In genomic region chr10:90780488-90780887, GRCh38 we compare ENCODE assay signal across 25 cellular contexts.
"Had no signal": no experiment of that assay in that cellular context is flagged by ENCODE, and none has a peak within 500 bp of the region (broad histone marks: within the 10 kb centered on the region; RNA-seq: fewer than 3 reads in every experiment).

No MANE protein-coding gene starts in this region.

- DNase-seq: dermis blood vessel endothelial cell; dorsolateral prefrontal cortex; effector CD4-positive, alpha-beta T cell; effector memory CD4-positive, alpha-beta T cell; erythroblast; esophagus squamous epithelium; foreskin fibroblast; foreskin melanocyte; gastrocnemius medialis; glutamatergic neuron; head of caudate nucleus; heart right ventricle; hippocampal formation; left cardiac atrium; left ventricle myocardium inferior; lower lobe of right lung; mesenchymal stem cell; mucosa of descending colon; naive B cell had no signal

- H3K27me3 ChIP-seq: dorsolateral prefrontal cortex, esophagus squamous epithelium, gastrocnemius medialis had no signal

- FAIRE-seq: colon, endometrium, islet of Langerhans, keratinocyte had no signal

- H3K4me1 ChIP-seq: esophagus squamous epithelium, gastrocnemius medialis, left ventricle myocardium inferior, lower lobe of right lung had no signal

- H3K27ac ChIP-seq: coronary artery, dorsolateral prefrontal cortex, epithelial cell of prostate, esophagus squamous epithelium, gastrocnemius medialis, heart right ventricle, left ventricle myocardium inferior, lower lobe of right lung had no signal

- H3K9me3 ChIP-seq: esophagus squamous epithelium, gastrocnemius medialis, heart right ventricle, left ventricle myocardium inferior, lower lobe of right lung, mucosa of descending colon had no signal

- ATAC-seq: gastrocnemius medialis, heart right ventricle, left cardiac atrium, lower lobe of right lung, mucosa of descending colon had no signal

- H3K36me3 ChIP-seq: esophagus squamous epithelium, gastrocnemius medialis, heart right ventricle, left ventricle myocardium inferior, lower lobe of right lung had no signal

- H3K4me3 ChIP-seq: coronary artery, dorsolateral prefrontal cortex, esophagus squamous epithelium, gastrocnemius medialis, heart right ventricle, left ventricle myocardium inferior, lower lobe of right lung, mucosa of descending colon had no signal
